In the genomic region with DNA sequence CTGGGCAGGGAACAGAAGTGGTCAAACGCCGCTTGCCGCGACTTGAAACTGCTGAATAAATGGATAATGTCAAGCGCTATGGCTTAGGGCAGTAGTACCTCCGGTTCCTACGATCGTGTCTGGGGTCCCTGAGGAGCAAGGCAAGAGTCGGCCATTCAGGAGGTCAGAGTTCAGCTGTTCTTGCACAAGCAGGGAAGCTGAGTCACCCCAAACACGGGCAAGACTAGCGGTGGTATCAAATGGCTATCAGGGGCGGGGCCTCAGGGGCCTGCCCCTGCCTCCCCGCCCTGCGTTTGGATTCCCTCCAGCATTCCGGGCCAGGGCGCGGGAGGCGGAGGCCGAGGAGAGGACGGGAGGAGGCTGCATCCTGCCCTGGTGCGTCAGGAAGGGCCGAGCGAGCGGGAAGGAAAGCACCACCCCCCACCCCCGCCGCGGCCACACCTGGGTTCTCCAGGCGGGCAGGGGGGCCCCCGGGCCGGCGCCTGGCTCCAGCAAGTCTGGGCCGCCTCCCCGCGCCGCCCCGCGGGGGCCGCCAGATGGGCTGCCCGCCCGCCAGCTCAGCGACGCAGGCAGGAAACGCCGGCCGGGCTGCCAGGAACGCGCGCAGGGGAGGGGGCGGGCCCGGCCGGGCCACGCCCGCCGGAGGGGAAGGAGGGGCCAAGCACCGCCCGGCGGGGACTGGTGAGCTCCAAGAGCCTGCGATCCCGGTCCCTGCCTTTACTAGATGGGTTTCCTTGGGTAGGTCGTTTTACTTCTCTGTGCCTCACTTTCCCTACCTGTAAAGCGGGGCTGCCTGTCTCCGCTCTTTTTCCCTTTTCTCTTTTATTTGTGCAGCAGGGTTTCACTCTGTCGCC, we compare ENCODE assay signal across 8 cellular contexts. TPM values are rescaled to one million over a fixed set of nuclear protein-coding genes. Genes with fewer than 3 reads are reported as not detected.
DNase-seq lines count a peak whose midpoint lies in the region; ATAC-seq and TF ChIP-seq lines count a peak whose summit lies in the region.

No MANE protein-coding gene starts in this region.

- H3K4me3 ChIP-seq in BJ (ENCODE audit: low read depth, low read length) (peak overlapping the region; percentile 50), left lung (peak overlapping the region; percentile 46 to 54)

- H3K27me3 Mint-ChIP-seq in activated CD4-positive, alpha-beta T cell treated with anti-CD3 and anti-CD28 coated beads, Interleukin-2, amount 10 ng/mL, durations not matched to agents 7 days and 5 days: no peaks in the 10 kb centered on the region

- ATAC-seq in GM19328 (IDR thresholded peaks at IDR 0.05; ENCODE audit: unreplicated experiment) (peak; percentile 86), HG03469 (IDR thresholded peaks at IDR 0.05; ENCODE audit: unreplicated experiment) (peak; percentile 73), left lung (peak; percentile 87)

- POLR2A ChIA-PET in BJ (lab: Charles Lee): interaction anchor here (0.6 to 1.0 kb wide), 8 partner anchors 14 to 848 kb away, joined by 6 to 25 read pairs (median 10); no protein-coding TSS in a partner anchor
- POLR2A ChIA-PET in activated CD4-positive, alpha-beta T cell treated with anti-CD3 and anti-CD28 coated beads, Interleukin-2, amount 10 ng/mL, durations not matched to agents 7 days and 5 days (lab: Charles Lee): interaction anchor here (0.6 to 1.8 kb wide), 4 partner anchors 31 to 316 kb away, joined by 5 to 9 read pairs (median 8); a partner anchor contains a TSS

- no peaks in the 10 kb centered on the region for H3K9me3 Mint-ChIP-seq in activated CD4-positive, alpha-beta T cell treated with anti-CD3 and anti-CD28 coated beads, Interleukin-2, amount 10 ng/mL, durations not matched to agents 7 days and 5 days

- peak overlapping the region; percentile 93 to 96 for H3K27ac ChIP-seq in left lung

- intact Hi-C loops in left lung (cut with DNase I): no loop called here

- H3K27me3 ChIP-seq in BJ (ENCODE audit: control insufficient read depth, insufficient read depth, low read length): no peaks in the 10 kb centered on the region
- no peaks in the 10 kb centered on the region for H3K27me3 ChIP-seq in left lung

- TF ChIP-seq CTCF in BJ (IDR thresholded peaks at IDR 0.05; ENCODE audit: insufficient read depth, low read depth, low read length) (no peak), left lung (IDR thresholded peaks at IDR 0.05) (no peak)

- H3K36me3 ChIP-seq in BJ (ENCODE audit: control insufficient read depth, insufficient read depth, low read length): peaks cover 3% of the 10 kb centered on the region
- peaks cover 0 to 31% of the 10 kb centered on the region in 2 donors for H3K36me3 ChIP-seq in left lung

- H3K4me1 Mint-ChIP-seq in activated CD4-positive, alpha-beta T cell treated with anti-CD3 and anti-CD28 coated beads, Interleukin-2, amount 10 ng/mL, durations not matched to agents 7 days and 5 days: peaks cover 27% of the 10 kb centered on the region

- CTCF ChIA-PET in BJ (lab: Yijun Ruan, JAX): interaction anchor here (0.8 to 11.1 kb wide), 4 partner anchors 11 to 151 kb away, joined by 3 to 454 read pairs (median 12); a partner anchor contains a TSS
- CTCF ChIA-PET in activated CD4-positive, alpha-beta T cell treated with anti-CD3 and anti-CD28 coated beads, Interleukin-2, amount 10 ng/mL, durations not matched to agents 7 days and 5 days (lab: Charles Lee): interaction anchor here (0.5 to 5.3 kb wide), 12 partner anchors 10 to 151 kb away, joined by 3 to 64 read pairs (median 4); a partner anchor contains a TSS

- peaks cover 10% of the 10 kb centered on the region for H3K36me3 Mint-ChIP-seq in activated CD4-positive, alpha-beta T cell treated with anti-CD3 and anti-CD28 coated beads, Interleukin-2, amount 10 ng/mL, durations not matched to agents 7 days and 5 days (ENCODE audit: low read depth)

- DNase-seq in BJ (ENCODE audit: low read depth): peak; percentile 93
- peak; percentile 96 to 99 for DNase-seq in NCI-H526 (lab: John Stamatoyannopoulos, UW)
- DNase-seq in activated CD4-positive, alpha-beta T cell treated with anti-CD3 and anti-CD28 coated beads, Interleukin-2, amount 10 ng/mL, durations not matched to agents 7 days and 5 days: peak; percentile 88
- peak; percentile 32 for DNase-seq in cortex of kidney (lab: John Stamatoyannopoulos, UW)
- peak; percentile 96 to 98 for DNase-seq in left lung
- DNase-seq in stimulated activated CD4-positive, alpha-beta T cell treated with anti-CD3 and anti-CD28 coated beads, Interleukin-2, amount 100 ng/mL, for 4 hours (ENCODE audit: low read depth): peak; percentile 78

- H3K4me3 Mint-ChIP-seq in activated CD4-positive, alpha-beta T cell treated with anti-CD3 and anti-CD28 coated beads, Interleukin-2, amount 10 ng/mL, durations not matched to agents 7 days and 5 days: peak overlapping the region; percentile 86

- H3K27ac Mint-ChIP-seq in activated CD4-positive, alpha-beta T cell treated with anti-CD3 and anti-CD28 coated beads, Interleukin-2, amount 10 ng/mL, durations not matched to agents 7 days and 5 days: peak overlapping the region; percentile 91

- peaks cover 13 to 56% of the 10 kb centered on the region in 2 donors for H3K4me1 ChIP-seq in left lung

- H3K9me3 ChIP-seq in left lung: no peaks in the 10 kb centered on the region

RNA-seq across cellular contexts. Expression of a gene that starts 32.2 kb away (rescaled TPM):
- polyA plus RNA-seq in BJ (2011; rRNA removed): 126 and 135 TPM in 2 replicates
- 113 and 144 TPM in 2 replicates for polyA minus RNA-seq in BJ (2011; rRNA and poly(A)+ RNA removed)
- total RNA-seq in activated CD4-positive, alpha-beta T cell treated with anti-CD3 and anti-CD28 coated beads, Interleukin-2, amount 10 ng/mL, durations not matched to agents 7 days and 5 days: 1 to 10 TPM in 1 of 2 experiments, under 1 TPM in 1; 0.85 to 1.4 TPM
- 100 to 1,000 TPM; 185 to 297 TPM for total RNA-seq in left lung

RNA-seq across cellular contexts. Expression of a gene that starts 58.7 kb away (rescaled TPM):
- polyA plus RNA-seq in BJ (2011; rRNA removed): 236 and 324 TPM in 2 replicates
- polyA minus RNA-seq in BJ (2011; rRNA and poly(A)+ RNA removed): 125 and 183 TPM in 2 replicates
- 100 to 1,000 TPM; 137 to 146 TPM for total RNA-seq in activated CD4-positive, alpha-beta T cell treated with anti-CD3 and anti-CD28 coated beads, Interleukin-2, amount 10 ng/mL, durations not matched to agents 7 days and 5 days
- total RNA-seq in left lung: 100 to 1,000 TPM; 185 to 282 TPM

Comparison
In these comparisons a context has a peak if more than half of its experiments do, and no peak if none do; other contexts are left out.
1. Peak in every context shown above with its lines: DNase-seq, ATAC-seq, H3K4me3 ChIP-seq and H3K27ac ChIP-seq.
2. DNase-seq: peak in every context shown above with its lines; median percentile 98 in NCI-H526; 97 in left lung; 93 in BJ; 88 in activated CD4-positive, alpha-beta T cell treated with anti-CD3 and anti-CD28 coated beads, Interleukin-2, amount 10 ng/mL, durations not matched to agents 7 days and 5 days; 78 in stimulated activated CD4-positive, alpha-beta T cell treated with anti-CD3 and anti-CD28 coated beads, Interleukin-2, amount 100 ng/mL, for 4 hours; 32 in cortex of kidney.
3. RNA of a gene that starts 32.2 kb away (total RNA-seq): 185 to 297 TPM in left lung; 0.85 to 1.4 TPM in activated CD4-positive, alpha-beta T cell treated with anti-CD3 and anti-CD28 coated beads, Interleukin-2, amount 10 ng/mL, durations not matched to agents 7 days and 5 days; every median in the first group is over 10 times any median in the second.